Comparison of ENCODE assay signal across 8 cellular contexts in genomic region chr11:94543695-94544581, GRCh38. TPM values are rescaled to one million over a fixed set of nuclear protein-coding genes. Genes with fewer than 3 reads are reported as not detected.
A peak's percentile ranks its signal among the peaks of the same experiment; 100 is the strongest.
DNase-seq lines count a peak whose midpoint lies in the region; ATAC-seq and TF ChIP-seq lines count a peak whose summit lies in the region.

FUT4 (plus strand) TSS chr11:94543921; CDS start chr11:94544134, 213 bp downstream.

- CTCF ChIA-PET in A673 (lab: Charles Lee) = no interaction called here

- DNase-seq in A673 (ENCODE audit: low spot score) = peak; percentile 92
- DNase-seq in NCI-H2171 treated with DMSO at 0.1 percent for 48 hours (lab: John Stamatoyannopoulos, UW) = peak; percentile 77
- DNase-seq in central memory CD8-positive, alpha-beta T cell (ENCODE audit: low spot score in 2 of 2) = peak; percentile 43 to 54
- peak; percentile 43 for DNase-seq in kidney epithelial cell (ENCODE audit: low read depth)
- peak; percentile 58 to 64 for DNase-seq in stimulated activated CD4-positive, alpha-beta T cell treated with anti-CD3 and anti-CD28 coated beads, Interleukin-15, amount 100 ng/mL, for 48 hours (ENCODE audit: low read depth in 2 of 2)

- H3K4me3 ChIP-seq in A673 (ENCODE audit: low read depth, low read length, poor library complexity, severe bottlenecking) (peak within 1 kb of the TSS; percentile 73), kidney epithelial cell (ENCODE audit: low read depth, low read length) (peak within 1 kb of the TSS; percentile 58)

- POLR2A ChIA-PET in A673 (lab: Charles Lee; ENCODE audit: low non-redundant PET) = no interaction called here

- TF ChIP-seq CTCF in A673 (conservative IDR thresholded peaks at IDR 0.05; ENCODE audit: low read depth, low read length) (peak; percentile 24; the same call in 1 of the 2 replicates), kidney epithelial cell (IDR thresholded peaks at IDR 0.05; ENCODE audit: insufficient read depth, low read length, poor library complexity, severe bottlenecking) (no peak)

- ATAC-seq in GM18511 (IDR thresholded peaks at IDR 0.05; ENCODE audit: unreplicated experiment) = peak; percentile 84
- peak; percentile 91 for ATAC-seq in HG03025 (IDR thresholded peaks at IDR 0.05; ENCODE audit: low FRiP score, unreplicated experiment)
- peak; percentile 80 to 82 for ATAC-seq in activated CD4-positive, CD25-positive, alpha-beta regulatory T cell treated with anti-CD3 and anti-CD28 coated beads, Interleukin-2, amount 50 U/mL, for 24 hours
- ATAC-seq in central memory CD8-positive, alpha-beta T cell (replicated peaks; ENCODE audit: extremely low read depth, poor library complexity, severe bottlenecking) = peak; percentile 75

- intact Hi-C loops in A673 (cut with micrococcal nuclease; ENCODE audit: unreplicated experiment) = no loop called here

- H3K4me1 Mint-ChIP-seq in central memory CD8-positive, alpha-beta T cell = peaks cover 38% of the 10 kb centered on the region

- BruUV-seq in A673 (replicated peaks; lab: Mats Ljungman, UMichigan) = no TSS peak

- peaks cover 9% of the 10 kb centered on the region for H3K36me3 Mint-ChIP-seq in central memory CD8-positive, alpha-beta T cell (ENCODE audit: insufficient read depth)

- peak within 1 kb of the TSS; percentile 98 for H3K4me3 Mint-ChIP-seq in central memory CD8-positive, alpha-beta T cell

- no peaks in the 10 kb centered on the region for H3K9me3 ChIP-seq in A673 (ENCODE audit: low read depth, low read length, poor library complexity, severe bottlenecking)

- peak within 1 kb of the TSS; percentile 99 for H3K27ac Mint-ChIP-seq in central memory CD8-positive, alpha-beta T cell (ENCODE audit: low read depth)

- H3K4me1 ChIP-seq in A673 (ENCODE audit: insufficient read depth, low read length, poor library complexity, severe bottlenecking) = peaks cover 26% of the 10 kb centered on the region

- H3K9me3 Mint-ChIP-seq in central memory CD8-positive, alpha-beta T cell = no peaks in the 10 kb centered on the region

- H3K36me3 ChIP-seq in A673 (ENCODE audit: insufficient read depth, low read length, poor library complexity, severe bottlenecking) = peaks cover 7% of the 10 kb centered on the region
- no peaks in the 10 kb centered on the region for H3K36me3 ChIP-seq in kidney epithelial cell (ENCODE audit: control insufficient read depth, insufficient read depth, low read length)

- no peaks in the 10 kb centered on the region for H3K27me3 ChIP-seq in A673 (replicated peaks; ENCODE audit: insufficient read depth, low read depth, low read length, poor library complexity)
- H3K27me3 ChIP-seq in kidney epithelial cell (ENCODE audit: control insufficient read depth, insufficient read depth, low read length) = no peaks in the 10 kb centered on the region

- peaks cover 12% of the 10 kb centered on the region for H3K27me3 Mint-ChIP-seq in central memory CD8-positive, alpha-beta T cell

- peak within 1 kb of the TSS; percentile 97 for H3K27ac ChIP-seq in A673 (ENCODE audit: low read depth, low read length, poor library complexity, severe bottlenecking)

RNA-seq across cellular contexts. Expression of gene FUT4, which starts in this region (rescaled TPM):
- total RNA-seq in A673 (2021) (6.8 and 7.7 TPM in 2 replicates), kidney epithelial cell (12.3 and 13.4 TPM in 2 replicates)

Comparison
In these comparisons a context has a peak if more than half of its experiments do, and no peak if none do; other contexts are left out.
1. Peak in every context shown above with its lines: DNase-seq, ATAC-seq, H3K4me3 ChIP-seq and H3K27ac ChIP-seq.